In the genomic region with DNA sequence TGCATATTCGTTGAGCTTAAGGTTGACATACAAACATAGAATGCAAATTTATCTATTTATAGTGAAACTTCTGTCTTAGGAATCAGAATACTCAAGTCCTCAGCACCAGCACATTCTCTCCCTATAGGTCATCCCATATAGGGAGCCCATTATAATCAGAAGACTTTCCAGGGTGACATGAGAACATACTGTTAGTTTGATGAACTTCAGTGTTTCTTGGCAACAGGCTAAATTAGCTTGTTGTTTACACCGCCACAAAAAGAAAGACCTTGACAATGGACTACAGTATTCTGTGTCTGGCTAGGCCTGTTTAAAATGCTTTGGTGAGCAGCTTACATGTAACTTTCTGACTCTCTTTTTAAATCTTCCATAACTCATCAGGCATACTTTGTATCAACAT, we compare ENCODE assay signal across 29 cellular contexts.
"Had no signal": no experiment of that assay in that cellular context is flagged by ENCODE, and none has a peak within 500 bp of the region (broad histone marks: within the 10 kb centered on the region; RNA-seq: fewer than 3 reads in every experiment).

No MANE protein-coding gene starts in this region.

- H3K36me3 Mint-ChIP-seq: naive thymus-derived CD8-positive, alpha-beta T cell; natural killer cell treated with Interleukin-12 subunit alpha and Interleukin-12 subunit beta and Interleukin-15 and Interleukin-18, amount 100 ng/mL, for 72 hours; stimulated activated effector memory CD8-positive, alpha-beta T cell treated with anti-CD3 and anti-CD28 coated beads, Interleukin-12 subunit alpha, Interleukin-12 subunit beta, amount 100 ng/mL, for 72 hours; stimulated activated naive B cell treated with anti-CD40 and anti-IgM and Interleukin-4, amounts not matched to agents 10 μg/mL and 1 μg/mL and 100 μg/mL, for 72 hours had no signal

- H3K27ac Mint-ChIP-seq: naive thymus-derived CD8-positive, alpha-beta T cell; natural killer cell treated with Interleukin-12 subunit alpha and Interleukin-12 subunit beta and Interleukin-15 and Interleukin-18, amount 100 ng/mL, for 72 hours; nephron progenitor cell; progenitor cell of endocrine pancreas; stimulated activated effector memory CD8-positive, alpha-beta T cell treated with anti-CD3 and anti-CD28 coated beads, Interleukin-12 subunit alpha, Interleukin-12 subunit beta, amount 100 ng/mL, for 72 hours; stimulated activated naive B cell treated with anti-CD40 and anti-IgM and Interleukin-4, amounts not matched to agents 10 μg/mL and 1 μg/mL and 100 μg/mL, for 72 hours; stimulated activated naive CD8-positive, alpha-beta T cell treated with anti-CD3 and anti-CD28 coated beads, Interleukin-15, Interleukin-2, amounts not matched to agents 100 ng/mL and 50 ng/mL, for 24 hours had no signal

- H3K4me3 Mint-ChIP-seq: naive thymus-derived CD8-positive, alpha-beta T cell; natural killer cell treated with Interleukin-12 subunit alpha and Interleukin-12 subunit beta and Interleukin-15 and Interleukin-18, amount 100 ng/mL, for 72 hours; nephron progenitor cell; neural crest cell; stimulated activated effector memory CD8-positive, alpha-beta T cell treated with anti-CD3 and anti-CD28 coated beads, Interleukin-12 subunit alpha, Interleukin-12 subunit beta, amount 100 ng/mL, for 72 hours; stimulated activated naive B cell treated with anti-CD40 and anti-IgM and Interleukin-4, amounts not matched to agents 10 μg/mL and 1 μg/mL and 100 μg/mL, for 72 hours; stimulated activated naive CD8-positive, alpha-beta T cell treated with anti-CD3 and anti-CD28 coated beads, Interleukin-15, Interleukin-2, amounts not matched to agents 100 ng/mL and 50 ng/mL, for 24 hours had no signal

- H3K9me3 ChIP-seq: neutrophil, pancreas, psoas muscle, right lobe of liver, sigmoid colon, stomach, thoracic aorta, thyroid gland, tibial nerve, upper lobe of left lung, vagina had no signal

- H3K9me3 Mint-ChIP-seq: nephron progenitor cell had no signal

- H3K27me3 ChIP-seq: neutrophil, pancreas, right lobe of liver, sigmoid colon, stomach, thyroid gland, tibial nerve, upper lobe of left lung, vagina had no signal

- H3K36me3 ChIP-seq: neutrophil, pancreas, right lobe of liver, sigmoid colon, stomach, thoracic aorta, thyroid gland, tibial nerve, upper lobe of left lung, vagina had no signal

- ATAC-seq: naive thymus-derived CD8-positive, alpha-beta T cell; natural killer cell treated with Interleukin-12 subunit alpha and Interleukin-12 subunit beta and Interleukin-15 and Interleukin-18, amount 100 ng/mL, for 72 hours; pancreas; psoas muscle; right cardiac atrium; right lobe of liver; stimulated activated effector memory CD8-positive, alpha-beta T cell treated with anti-CD3 and anti-CD28 coated beads, Interleukin-12 subunit alpha, Interleukin-12 subunit beta, amount 100 ng/mL, for 72 hours; stimulated activated naive B cell treated with anti-CD40 and anti-IgM and Interleukin-4, amounts not matched to agents 10 μg/mL and 1 μg/mL and 100 μg/mL, for 72 hours had no signal

- H3K27me3 Mint-ChIP-seq: naive thymus-derived CD8-positive, alpha-beta T cell; natural killer cell treated with Interleukin-12 subunit alpha and Interleukin-12 subunit beta and Interleukin-15 and Interleukin-18, amount 100 ng/mL, for 72 hours; progenitor cell of endocrine pancreas; stimulated activated naive CD8-positive, alpha-beta T cell treated with anti-CD3 and anti-CD28 coated beads, Interleukin-15, Interleukin-2, amounts not matched to agents 100 ng/mL and 50 ng/mL, for 24 hours had no signal

- H3K4me1 ChIP-seq: pancreas, psoas muscle, right lobe of liver, sigmoid colon, stomach, tibial nerve, upper lobe of left lung, vagina had no signal

- H3K4me3 ChIP-seq: pancreas, psoas muscle, right lobe of liver, sigmoid colon, stomach, thoracic aorta, thyroid gland, tibial nerve, upper lobe of left lung, vagina had no signal

- H3K4me1 Mint-ChIP-seq: naive thymus-derived CD8-positive, alpha-beta T cell; nephron progenitor cell; neural crest cell; stimulated activated effector memory CD8-positive, alpha-beta T cell treated with anti-CD3 and anti-CD28 coated beads, Interleukin-12 subunit alpha, Interleukin-12 subunit beta, amount 100 ng/mL, for 72 hours; stimulated activated naive B cell treated with anti-CD40 and anti-IgM and Interleukin-4, amounts not matched to agents 10 μg/mL and 1 μg/mL and 100 μg/mL, for 72 hours had no signal

- DNase-seq: naive thymus-derived CD8-positive, alpha-beta T cell; nephron progenitor cell; nucleus accumbens; pancreas; posterior cingulate gyrus; psoas muscle; right cardiac atrium; right lobe of liver; sigmoid colon; small intestine; stimulated activated CD4-positive, alpha-beta T cell treated with anti-CD3 and anti-CD28 coated beads, Interleukin-15, amount 100 ng/mL, for 24 hours; stimulated activated CD4-positive, alpha-beta T cell treated with anti-CD3 and anti-CD28 coated beads, Interleukin-2, amount 100 ng/mL, for 24 hours; stimulated activated CD4-positive, alpha-beta T cell treated with anti-CD3 and anti-CD28 coated beads, Interleukin-2, amount 100 ng/mL, for 48 hours; stimulated activated CD4-positive, alpha-beta T cell treated with anti-CD3 and anti-CD28 coated beads, Interleukin-4, amount 100 ng/mL, for 24 hours; stimulated activated naive B cell treated with anti-CD40 and anti-IgM and Interleukin-4, amounts not matched to agents 10 μg/mL and 1 μg/mL and 100 μg/mL, for 72 hours; stimulated activated naive CD4-positive, alpha-beta T cell treated with Interleukin-2 at 50 U/mL for 16 hours; stomach; thyroid gland; trophoblast cell; upper lobe of left lung had no signal

- H3K27ac ChIP-seq: neutrophil, pancreas, psoas muscle, right lobe of liver, sigmoid colon, stomach, thoracic aorta, thyroid gland, tibial nerve, upper lobe of left lung, vagina had no signal
